In the genomic region with DNA sequence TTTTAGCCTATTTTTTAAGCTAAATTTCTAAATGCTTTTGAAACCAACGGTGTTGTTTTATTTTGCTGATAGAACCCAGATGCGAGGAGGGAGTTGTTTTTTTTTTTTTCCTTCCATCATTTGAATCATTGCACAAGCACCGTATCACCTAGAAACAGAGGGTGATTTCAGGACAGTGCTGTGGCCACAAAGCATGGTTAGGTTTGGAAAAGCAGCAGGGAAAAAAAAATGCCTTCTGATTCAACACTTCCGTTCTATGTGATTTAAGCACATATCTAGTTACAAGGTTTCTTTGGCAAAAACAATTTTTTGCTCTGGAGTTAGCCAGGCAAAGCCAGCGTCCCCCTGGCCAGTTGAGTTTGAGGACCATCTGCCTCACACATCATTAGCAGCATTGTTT, we compare ENCODE assay signal across 1 cellular context.
TF ChIP-seq lines count a peak whose summit lies in the region.

No MANE protein-coding gene starts in this region.

TF ChIP-seq in IMR-90, 13 proteins besides CTCF, POLR2A, EP300 and RAD21:
- TF ChIP-seq MAFK (IDR thresholded peaks at IDR 0.05; ENCODE audit: low read depth, low read length) (no peak), CEBPB (IDR thresholded peaks at IDR 0.05; ENCODE audit: low read depth, low read length) (peak; percentile 95), BHLHE40 (IDR thresholded peaks at IDR 0.05; ENCODE audit: low read depth, low read length) (no peak; the same call in 1 of the 2 replicates), CHD1 (IDR thresholded peaks at IDR 0.05; ENCODE audit: low read depth, low read length) (no peak), RFX5 (IDR thresholded peaks at IDR 0.05; ENCODE audit: low read depth, low read length) (no peak), MXI1 (IDR thresholded peaks at IDR 0.05; ENCODE audit: borderline replicate concordance, low read depth, low read length) (peak; percentile 69)
- TF ChIP-seq, protein P1, sequence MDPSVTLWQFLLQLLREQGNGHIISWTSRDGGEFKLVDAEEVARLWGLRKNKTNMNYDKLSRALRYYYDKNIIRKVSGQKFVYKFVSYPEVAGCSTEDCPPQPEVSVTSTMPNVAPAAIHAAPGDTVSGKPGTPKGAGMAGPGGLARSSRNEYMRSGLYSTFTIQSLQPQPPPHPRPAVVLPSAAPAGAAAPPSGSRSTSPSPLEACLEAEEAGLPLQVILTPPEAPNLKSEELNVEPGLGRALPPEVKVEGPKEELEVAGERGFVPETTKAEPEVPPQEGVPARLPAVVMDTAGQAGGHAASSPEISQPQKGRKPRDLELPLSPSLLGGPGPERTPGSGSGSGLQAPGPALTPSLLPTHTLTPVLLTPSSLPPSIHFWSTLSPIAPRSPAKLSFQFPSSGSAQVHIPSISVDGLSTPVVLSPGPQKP (IDR thresholded peaks at IDR 0.05; ENCODE audit: borderline replicate concordance, low read depth, low read length), result no peak
